16 cellular contexts compared by ENCODE assay signal in the genomic region with DNA sequence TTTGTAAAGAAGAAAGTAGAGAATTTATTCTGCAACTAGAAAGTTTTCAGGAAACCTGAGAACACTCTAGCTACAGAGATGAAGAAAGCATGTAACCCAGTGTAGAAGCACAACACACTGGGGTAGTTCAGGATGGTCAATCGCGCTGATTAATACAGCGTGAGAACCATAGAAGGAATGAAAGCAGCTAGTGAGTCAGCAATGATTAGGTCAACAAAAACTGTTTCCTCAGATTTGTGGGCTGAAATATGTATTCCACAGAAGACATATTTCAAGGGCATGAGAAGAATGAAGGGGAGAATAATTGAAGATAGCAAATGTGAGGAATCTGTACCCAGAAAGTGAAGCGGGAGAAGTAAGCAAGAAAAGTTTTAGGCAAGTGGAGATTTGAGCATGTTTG.
DNase-seq lines count a peak whose midpoint lies in the region; ATAC-seq, FAIRE-seq and TF ChIP-seq lines count a peak whose summit lies in the region.
"Had no signal": no experiment of that assay in that cellular context is flagged by ENCODE, and none has a peak within 500 bp of the region (broad histone marks: within the 10 kb centered on the region; RNA-seq: fewer than 3 reads in every experiment).

No MANE protein-coding gene starts in this region.

- H3K27ac ChIP-seq in transverse colon: no peak overlapping the region
- H3K27ac ChIP-seq: 22Rv1, parathyroid adenoma, tibial artery had no signal

- H3K27me3 ChIP-seq in transverse colon: no peaks in the 10 kb centered on the region
- H3K27me3 ChIP-seq: tibial artery had no signal

- FAIRE-seq in urothelium cell line (lab: Jason Lieb, UNC): no peak
- FAIRE-seq: G401.6 had no signal

- 88 to 93% methylated on average over 4 of the region's 4 CpGs for WGBS in transverse colon (ENCODE audit: low coverage in 1 of 2), 2 donors

- TF ChIP-seq EP300 in transverse colon (IDR thresholded peaks at IDR 0.05; ENCODE audit: low read depth): no peak

- in situ Hi-C loops in transverse colon (cut with MboI; ENCODE audit: low pct_ligation_motif_present in 1 of 4, low pct_unique_long_range_greater_than_20kb in 1 of 4, low sequenced_read_pairs in 3 of 4): no loop called here

- TF ChIP-seq POLR2A in transverse colon (IDR thresholded peaks at IDR 0.05): no peak

- intact Hi-C loops in transverse colon (cut with DNase I; ENCODE audit: low total_unique reads): no loop called here

- H3K36me3 ChIP-seq in transverse colon: no peaks in the 10 kb centered on the region
- H3K36me3 ChIP-seq: tibial artery had no signal

- no peak for TF ChIP-seq CTCF in foreskin fibroblast (IDR thresholded peaks at IDR 0.05; ENCODE audit: low read depth, low read length)
- TF ChIP-seq CTCF in transverse colon (IDR thresholded peaks at IDR 0.05): no peak

- DNase-seq in DMS53 (lab: John Stamatoyannopoulos, UW) (peak; percentile 53), DMS53 treated with DMSO at 0.1 percent for 48 hours (lab: John Stamatoyannopoulos, UW; ENCODE audit: unreplicated experiment) (no peak), amniotic epithelial cell (ENCODE audit: low read depth) (peak; percentile 99), foreskin fibroblast (peak; percentile 89 to 92), urothelium cell line (ENCODE audit: low spot score) (peak; percentile 33), transverse colon (no peak)
- DNase-seq in central memory CD4-positive, alpha-beta T cell: no peak
- DNase-seq: activated CD8-positive, alpha-beta T cell treated with anti-CD3 and anti-CD28 coated beads for 36 hours; left ventricle myocardium superior; NCI-H524; T-cell; tibial artery had no signal

- no peaks in the 10 kb centered on the region for H3K9me3 ChIP-seq in transverse colon
- H3K9me3 ChIP-seq: tibial artery had no signal

- ATAC-seq in GM19035 (IDR thresholded peaks at IDR 0.05; ENCODE audit: unreplicated experiment): no peak
- ATAC-seq: activated CD8-positive, alpha-beta T cell treated with anti-CD3 and anti-CD28 coated beads for 36 hours; left ventricle myocardium superior; T-cell had no signal

- no peaks in the 10 kb centered on the region for H3K4me1 ChIP-seq in transverse colon
- H3K4me1 ChIP-seq: parathyroid adenoma, tibial artery had no signal

- H3K4me3 ChIP-seq in foreskin fibroblast (ENCODE audit: low read depth in 1 of 2, low read length in 2 of 2) (no peak overlapping the region), transverse colon (no peak overlapping the region)
- H3K4me3 ChIP-seq: tibial artery had no signal

Comparison
In these comparisons a context has a peak if more than half of its experiments do, and no peak if none do; other contexts are left out.
1. DNase-seq: peak in DMS53 (single experiment), amniotic epithelial cell (single experiment), foreskin fibroblast (2 of 2) and urothelium cell line (single experiment); none in DMS53 treated with DMSO at 0.1 percent for 48 hours (single experiment), transverse colon (single experiment) and central memory CD4-positive, alpha-beta T cell (single experiment).